17 cellular contexts compared by ENCODE assay signal in the genomic region with DNA sequence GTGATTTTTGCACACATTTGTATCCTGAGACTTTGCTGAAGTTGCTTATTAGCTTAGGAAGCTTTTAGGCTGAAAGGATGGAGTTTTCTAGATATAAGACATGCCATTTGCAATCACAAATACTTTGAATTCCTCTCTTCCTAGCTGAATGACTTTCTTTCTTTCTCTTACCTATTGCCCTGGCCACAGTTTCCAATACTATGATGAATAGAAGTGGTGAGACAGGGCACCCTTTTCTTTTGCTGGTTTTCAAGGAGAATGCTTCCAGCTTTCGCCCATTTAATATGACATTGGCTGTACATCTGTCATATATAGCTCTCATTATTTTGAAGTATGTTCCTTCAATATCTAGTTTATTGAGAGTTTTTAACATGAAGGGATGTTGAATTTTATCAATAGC.
A peak's percentile ranks its signal among the peaks of the same experiment; 100 is the strongest.
DNase-seq lines count a peak whose midpoint lies in the region; ATAC-seq lines count a peak whose summit lies in the region.
"Had no signal": no experiment of that assay in that cellular context is flagged by ENCODE, and none has a peak within 500 bp of the region (broad histone marks: within the 10 kb centered on the region; RNA-seq: fewer than 3 reads in every experiment).

No MANE protein-coding gene starts in this region.

- peak overlapping the region; percentile 73 for H3K27ac ChIP-seq in HUES48 (ENCODE audit: low read depth, low read length)
- no peak overlapping the region for H3K27ac ChIP-seq in iPS-18a (ENCODE audit: low read length)
- H3K27ac ChIP-seq in caudate nucleus (ENCODE audit: low read depth, low read length) = no peak overlapping the region
- H3K27ac ChIP-seq: BLaER1 treated with 17β-estradiol and CSF1 and Interleukin-3, amounts not matched to agents 10 nM and 100 nM had no signal

- no peak for ATAC-seq in HG02759 (IDR thresholded peaks at IDR 0.05; ENCODE audit: unreplicated experiment)
- ATAC-seq in HG03097 (IDR thresholded peaks at IDR 0.05; ENCODE audit: low FRiP score, unreplicated experiment) = no peak
- no peak for ATAC-seq in stimulated activated effector memory CD8-positive, alpha-beta T cell treated with anti-CD3 and anti-CD28 coated beads, Interleukin-12 subunit alpha, Interleukin-12 subunit beta, amount 100 ng/mL, for 72 hours
- ATAC-seq: CD8-positive, alpha-beta T cell; HCT116; HepG2 had no signal

- peaks cover 22% of the 10 kb centered on the region for H3K9me3 Mint-ChIP-seq in stimulated activated effector memory CD8-positive, alpha-beta T cell treated with anti-CD3 and anti-CD28 coated beads, Interleukin-12 subunit alpha, Interleukin-12 subunit beta, amount 100 ng/mL, for 72 hours

- H3K27ac Mint-ChIP-seq in stimulated activated effector memory CD8-positive, alpha-beta T cell treated with anti-CD3 and anti-CD28 coated beads, Interleukin-12 subunit alpha, Interleukin-12 subunit beta, amount 100 ng/mL, for 72 hours = no peak overlapping the region
- H3K27ac Mint-ChIP-seq: B cell; CD8-positive, alpha-beta T cell; HFFc6; IgD-negative memory B cell had no signal

- H3K36me3 Mint-ChIP-seq in stimulated activated effector memory CD8-positive, alpha-beta T cell treated with anti-CD3 and anti-CD28 coated beads, Interleukin-12 subunit alpha, Interleukin-12 subunit beta, amount 100 ng/mL, for 72 hours = no peaks in the 10 kb centered on the region
- H3K36me3 Mint-ChIP-seq: CD8-positive, alpha-beta T cell; IgD-negative memory B cell had no signal

- no peak overlapping the region for H3K4me3 Mint-ChIP-seq in stimulated activated effector memory CD8-positive, alpha-beta T cell treated with anti-CD3 and anti-CD28 coated beads, Interleukin-12 subunit alpha, Interleukin-12 subunit beta, amount 100 ng/mL, for 72 hours
- H3K4me3 Mint-ChIP-seq: B cell; CD8-positive, alpha-beta T cell; HFFc6; IgD-negative memory B cell had no signal

- DNase-seq in astrocyte of the hippocampus (ENCODE audit: low read depth, low spot score) (peak; percentile 3), caudate nucleus (lab: John Stamatoyannopoulos, UW) (no peak)
- DNase-seq in stimulated activated effector memory CD8-positive, alpha-beta T cell treated with anti-CD3 and anti-CD28 coated beads, Interleukin-12 subunit alpha, Interleukin-12 subunit beta, amount 100 ng/mL, for 72 hours (ENCODE audit: low spot score in 2 of 2) = no peak
- DNase-seq: Calu3; CD8-positive, alpha-beta T cell; DMS79 treated with DMSO at 0.1 percent for 48 hours; HFFc6; KBM-7 had no signal

- H3K36me3 ChIP-seq in HUES48 (ENCODE audit: control insufficient read depth, insufficient read depth, low read length) (peaks cover 37% of the 10 kb centered on the region), iPS-18a (ENCODE audit: control insufficient read depth, low read depth, low read length) (peaks cover 35% of the 10 kb centered on the region)
- H3K36me3 ChIP-seq: BLaER1 treated with 17β-estradiol and CSF1 and Interleukin-3, amounts not matched to agents 10 nM and 100 nM had no signal

- no peaks in the 10 kb centered on the region for H3K4me1 Mint-ChIP-seq in stimulated activated effector memory CD8-positive, alpha-beta T cell treated with anti-CD3 and anti-CD28 coated beads, Interleukin-12 subunit alpha, Interleukin-12 subunit beta, amount 100 ng/mL, for 72 hours
- H3K4me1 Mint-ChIP-seq: B cell, IgD-negative memory B cell had no signal

- H3K27me3 ChIP-seq in HUES48 (ENCODE audit: control insufficient read depth, insufficient read depth, low read length) (no peaks in the 10 kb centered on the region), iPS-18a (ENCODE audit: control insufficient read depth, insufficient read depth, low read length) (no peaks in the 10 kb centered on the region)
- H3K27me3 ChIP-seq: BLaER1 treated with 17β-estradiol and CSF1 and Interleukin-3, amounts not matched to agents 10 nM and 100 nM had no signal

- H3K9ac ChIP-seq in HUES48 (ENCODE audit: low read depth, low read length) (0 out of 2 replicates have a peak overlapping the region, but pooled peaks have one; percentile 25), iPS-18a (ENCODE audit: low read length) (no peak overlapping the region)
- H3K9ac ChIP-seq: BLaER1 treated with 17β-estradiol and CSF1 and Interleukin-3, amounts not matched to agents 10 nM and 100 nM had no signal

- H3K4me1 ChIP-seq in HUES48 (ENCODE audit: control insufficient read depth, insufficient read depth, low read length) (peaks cover 18% of the 10 kb centered on the region), iPS-18a (ENCODE audit: control insufficient read depth, low read depth, low read length) (peaks cover 14% of the 10 kb centered on the region)
- H3K4me1 ChIP-seq: BLaER1 treated with 17β-estradiol and CSF1 and Interleukin-3, amounts not matched to agents 10 nM and 100 nM had no signal

- H3K4me3 ChIP-seq in HUES48 (ENCODE audit: low read depth, low read length) = peak overlapping the region; percentile 6; the same call in 1 of the 2 replicates
- H3K4me3 ChIP-seq in iPS-18a (ENCODE audit: low read length) = peak overlapping the region; percentile 0
- H3K4me3 ChIP-seq: BLaER1 treated with 17β-estradiol and CSF1 and Interleukin-3, amounts not matched to agents 10 nM and 100 nM had no signal

- H3K9me3 ChIP-seq in HUES48 (ENCODE audit: control insufficient read depth, insufficient read depth, low read length) (no peaks in the 10 kb centered on the region), iPS-18a (ENCODE audit: control insufficient read depth, low read depth, low read length) (no peaks in the 10 kb centered on the region)
- H3K9me3 ChIP-seq: BLaER1 treated with 17β-estradiol and CSF1 and Interleukin-3, amounts not matched to agents 10 nM and 100 nM had no signal
